1 cellular context compared by ENCODE assay signal in the genomic region with DNA sequence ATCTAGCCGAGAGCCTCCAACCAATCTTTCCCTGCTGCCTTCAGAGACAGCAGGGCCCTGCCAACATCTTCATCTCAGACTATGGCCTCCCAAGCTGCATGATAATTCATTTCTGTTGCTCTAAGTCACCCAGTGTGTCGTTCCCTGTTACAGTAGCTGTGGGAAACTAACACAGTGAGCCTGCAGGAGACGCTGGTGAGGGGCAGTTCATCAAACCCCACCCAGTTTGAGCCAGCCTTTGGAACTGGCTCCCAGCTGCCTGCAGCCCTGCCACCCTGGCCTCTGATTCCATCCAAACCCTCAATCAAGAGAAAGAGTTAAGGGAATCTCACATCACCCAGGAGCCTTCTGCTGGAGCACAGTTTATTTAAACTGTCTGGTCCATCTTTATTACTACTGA.
TF ChIP-seq lines count a peak whose summit lies in the region.

No MANE protein-coding gene starts in this region.

TF ChIP-seq in SK-N-SH treated with all-trans-retinoic acid at 6 μM for 48 hours, 23 proteins besides CTCF, POLR2A, EP300 and RAD21 (continued from another document):
- TF ChIP-seq, protein P1, sequence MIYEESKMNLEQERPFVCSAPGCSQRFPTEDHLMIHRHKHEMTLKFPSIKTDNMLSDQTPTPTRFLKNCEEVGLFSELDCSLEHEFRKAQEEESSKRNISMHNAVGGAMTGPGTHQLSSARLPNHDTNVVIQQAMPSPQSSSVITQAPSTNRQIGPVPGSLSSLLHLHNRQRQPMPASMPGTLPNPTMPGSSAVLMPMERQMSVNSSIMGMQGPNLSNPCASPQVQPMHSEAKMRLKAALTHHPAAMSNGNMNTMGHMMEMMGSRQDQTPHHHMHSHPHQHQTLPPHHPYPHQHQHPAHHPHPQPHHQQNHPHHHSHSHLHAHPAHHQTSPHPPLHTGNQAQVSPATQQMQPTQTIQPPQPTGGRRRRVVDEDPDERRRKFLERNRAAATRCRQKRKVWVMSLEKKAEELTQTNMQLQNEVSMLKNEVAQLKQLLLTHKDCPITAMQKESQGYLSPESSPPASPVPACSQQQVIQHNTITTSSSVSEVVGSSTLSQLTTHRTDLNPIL (CRISPR knock-in tag; IDR thresholded peaks at IDR 0.05; ENCODE audit: low read depth), result no peak
- no peak for TF ChIP-seq ZNF8 (CRISPR knock-in tag; IDR thresholded peaks at IDR 0.05)
TF ChIP-seq in SK-N-SH treated with all-trans-retinoic acid at 6 μM for 48 hours: peak in this region for 0.
